In genomic region chr4:121908346-121908745, GRCh38 we compare ENCODE assay signal across 27 cellular contexts.
"Had no signal": no experiment of that assay in that cellular context is flagged by ENCODE, and none has a peak within 500 bp of the region (broad histone marks: within the 10 kb centered on the region; RNA-seq: fewer than 3 reads in every experiment).

No MANE protein-coding gene starts in this region.

- H3K36me3 ChIP-seq: stomach, suprapubic skin, thoracic aorta, thyroid gland, tibial artery, tibial nerve, transverse colon, upper lobe of left lung, upper lobe of right lung, uterus, vagina had no signal

- FAIRE-seq: urothelium cell line had no signal

- H3K4me1 ChIP-seq: stomach, suprapubic skin, testis, thyroid gland, tibial artery, tibial nerve, transverse colon, upper lobe of left lung, upper lobe of right lung, uterus, vagina had no signal

- H3K4me3 ChIP-seq: stomach, suprapubic skin, testis, thoracic aorta, thyroid gland, tibial artery, tibial nerve, transverse colon, upper lobe of left lung, upper lobe of right lung, uterus, vagina had no signal

- H3K9me3 ChIP-seq: stomach, suprapubic skin, testis, thoracic aorta, thyroid gland, tibial artery, tibial nerve, transverse colon, upper lobe of left lung, upper lobe of right lung, uterus, vagina had no signal

- H3K27me3 ChIP-seq: stomach, suprapubic skin, testis, thyroid gland, tibial artery, tibial nerve, transverse colon, upper lobe of left lung, upper lobe of right lung, uterus, vagina had no signal

- DNase-seq: stimulated activated CD4-positive, alpha-beta T cell treated with anti-CD3 and anti-CD28 coated beads, Interleukin-2, amount 100 ng/mL, for 48 hours; stimulated activated CD4-positive, alpha-beta T cell treated with anti-CD3 and anti-CD28 coated beads, Interleukin-4, amount 100 ng/mL, for 1 hour; stimulated activated CD4-positive, alpha-beta T cell treated with anti-CD3 and anti-CD28 coated beads, Interleukin-4, amount 100 ng/mL, for 24 hours; stimulated activated CD4-positive, alpha-beta T cell treated with anti-CD3 and anti-CD28 coated beads, Interleukin-4, amount 100 ng/mL, for 4 hours; stimulated activated CD8-positive, alpha-beta memory T cell treated with anti-CD3 and anti-CD28 coated beads, Interleukin-4, amount 100 ng/mL, for 48 hours; stimulated activated naive B cell treated with anti-CD40 and anti-IgM and Interleukin-4, amounts not matched to agents 10 μg/mL and 1 μg/mL and 100 μg/mL, for 72 hours; stimulated activated naive CD4-positive, alpha-beta T cell; stimulated activated naive CD4-positive, alpha-beta T cell treated with Interleukin-2 at 50 U/mL for 16 hours; stimulated activated naive CD8-positive, alpha-beta T cell treated with anti-CD3 and anti-CD28 coated beads, Interleukin-15, amount 100 ng/mL, for 72 hours; stimulated activated naive CD8-positive, alpha-beta T cell treated with anti-CD3 and anti-CD28 coated beads, Interleukin-15, Interleukin-2, amounts not matched to agents 100 U/mL and 50 U/mL, for 24 hours; stomach; substantia nigra; testis; thyroid gland; tibial artery; transverse colon; trophoblast cell; upper lobe of left lung; upper lobe of right lung; uterus had no signal

- ATAC-seq: stimulated activated effector memory CD8-positive, alpha-beta T cell treated with anti-CD3 and anti-CD28 coated beads, Interleukin-12 subunit alpha, Interleukin-12 subunit beta, amount 100 ng/mL, for 72 hours; stimulated activated memory B cell treated with anti-CD40 and anti-IgM and Interleukin-4, amounts not matched to agents 10 μg/mL and 1 μg/mL and 100 μg/mL, for 72 hours; stimulated activated naive B cell treated with anti-CD40 and anti-IgM and Interleukin-4, amounts not matched to agents 10 μg/mL and 1 μg/mL and 100 μg/mL, for 72 hours; stimulated activated naive CD8-positive, alpha-beta T cell treated with anti-CD3 and anti-CD28 coated beads, Interleukin-15, amount 100 ng/mL, for 72 hours; stimulated activated naive CD8-positive, alpha-beta T cell treated with anti-CD3 and anti-CD28 coated beads, Interleukin-15, Interleukin-2, amounts not matched to agents 100 U/mL and 50 U/mL, for 24 hours; upper lobe of right lung had no signal

- H3K27ac ChIP-seq: stomach, suprapubic skin, testis, thoracic aorta, thyroid gland, tibial artery, tibial nerve, transverse colon, upper lobe of left lung, upper lobe of right lung, uterus, vagina had no signal
